ENCODE assay signal across 1 cellular context in the genomic region with DNA sequence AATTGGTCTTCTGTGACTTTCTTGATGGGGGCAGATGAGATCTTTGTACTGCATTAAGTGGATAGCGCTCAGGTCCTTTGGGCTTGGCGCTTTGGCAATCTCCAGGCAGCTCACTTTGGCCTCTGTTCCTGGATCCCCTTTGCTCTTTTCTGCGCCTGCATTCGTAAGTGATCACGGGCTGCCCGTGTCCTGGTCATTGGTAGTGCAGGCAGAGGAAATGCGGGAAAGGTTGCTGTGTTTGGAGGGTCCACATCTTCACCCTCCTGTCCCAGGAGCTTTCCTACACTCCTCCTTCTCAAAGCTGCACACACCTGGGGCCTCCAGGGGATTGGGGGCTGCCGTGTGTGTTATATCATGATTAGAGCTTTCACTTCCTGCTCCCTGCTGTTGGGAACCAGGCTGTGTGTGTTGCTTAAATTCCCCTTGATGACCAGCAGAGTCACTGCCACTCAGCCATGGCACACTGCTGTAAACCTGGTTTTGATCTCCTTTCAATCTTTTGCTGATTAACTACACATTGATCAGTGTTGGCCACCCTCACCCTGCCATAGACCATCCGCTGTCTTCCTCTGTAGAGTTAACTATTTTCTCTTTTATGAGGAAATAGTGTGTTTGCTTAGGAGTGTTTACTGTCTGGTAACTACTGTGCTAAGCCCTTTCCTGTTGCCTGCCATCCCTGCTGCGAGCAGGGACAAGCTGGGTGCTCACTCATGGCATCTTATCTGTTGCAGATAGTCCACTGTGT.
TF ChIP-seq lines count a peak whose summit lies in the region.

No MANE protein-coding gene starts in this region.

TF ChIP-seq in HepG2, 621 proteins besides CTCF, POLR2A, EP300 and RAD21 (continues in another document):
- TF ChIP-seq ZNF431 (CRISPR knock-in tag; IDR thresholded peaks at IDR 0.05; ENCODE audit: borderline replicate concordance, low read depth) (0 out of 2 replicates have a peak, but pooled peaks have one; percentile 49), KAT2B (IDR thresholded peaks at IDR 0.05; ENCODE audit: borderline replicate concordance, low read depth, low read length) (no peak), ISL2 (CRISPR knock-in tag; IDR thresholded peaks at IDR 0.05) (peak; percentile 38; the same call in 1 of the 2 replicates), SKI (IDR thresholded peaks at IDR 0.05; ENCODE audit: partially characterized antibody) (peak; percentile 94), SIN3A (IDR thresholded peaks at IDR 0.05; ENCODE audit: borderline replicate concordance, low read depth, low read length) (peak; percentile 52; the same call in 1 of the 2 replicates), MAF1 (CRISPR knock-in tag; IDR thresholded peaks at IDR 0.05; ENCODE audit: borderline replicate concordance) (no peak), ATF7-NPFF (CRISPR knock-in tag; IDR thresholded peaks at IDR 0.05; ENCODE audit: low read depth) (no peak), HNRNPLL (IDR thresholded peaks at IDR 0.05; ENCODE audit: low read depth, low read length, poor library complexity, severe bottlenecking) (no peak), JUND (CRISPR knock-in tag; IDR thresholded peaks at IDR 0.05) (peak; percentile 39; the same call in 1 of the 2 replicates), KMT2A (CRISPR knock-in tag; IDR thresholded peaks at IDR 0.05) (0 out of 2 replicates have a peak, but pooled peaks have one; percentile 26), ZNF124 (CRISPR knock-in tag; IDR thresholded peaks at IDR 0.05) (0 out of 2 replicates have a peak, but pooled peaks have one; percentile 91), ATF7 (IDR thresholded peaks at IDR 0.05) (no peak), ATF7 (CRISPR knock-in tag; IDR thresholded peaks at IDR 0.05) (0 out of 2 replicates have a peak, but pooled peaks have one; percentile 37), SMC3 (IDR thresholded peaks at IDR 0.05; ENCODE audit: low read length) (peak; percentile 39), TCF7L2 (IDR thresholded peaks at IDR 0.05; ENCODE audit: low read depth, low read length) (no peak), MIXL1 (CRISPR knock-in tag; IDR thresholded peaks at IDR 0.05) (peak; percentile 85; the same call in 1 of the 2 replicates), ZNF253 (CRISPR knock-in tag; IDR thresholded peaks at IDR 0.05; ENCODE audit: borderline replicate concordance) (peak; percentile 78; the same call in 1 of the 2 replicates), ETV5 (CRISPR knock-in tag; IDR thresholded peaks at IDR 0.05; ENCODE audit: borderline replicate concordance) (peak; percentile 80), SMYD3 (CRISPR knock-in tag; IDR thresholded peaks at IDR 0.05) (peak; percentile 43; the same call in 1 of the 2 replicates), ZNF652 (CRISPR knock-in tag; IDR thresholded peaks at IDR 0.05; ENCODE audit: borderline replicate concordance, low read depth) (peak; percentile 95), TBX2 (CRISPR knock-in tag; IDR thresholded peaks at IDR 0.05; ENCODE audit: borderline replicate concordance) (peak; percentile 54; the same call in 1 of the 2 replicates), HMG20A (CRISPR knock-in tag; IDR thresholded peaks at IDR 0.05; ENCODE audit: borderline replicate concordance) (peak; percentile 74), ZNF737 (CRISPR knock-in tag; IDR thresholded peaks at IDR 0.05; ENCODE audit: borderline replicate concordance) (peak; percentile 25; the same call in 1 of the 2 replicates), FOSL2 (CRISPR knock-in tag; IDR thresholded peaks at IDR 0.05) (peak; percentile 61), RORA (CRISPR knock-in tag; IDR thresholded peaks at IDR 0.05) (no peak), FOXO1 (CRISPR knock-in tag; IDR thresholded peaks at IDR 0.05) (peak; percentile 88), FOSL1 (CRISPR knock-in tag; IDR thresholded peaks at IDR 0.05; ENCODE audit: borderline replicate concordance) (no peak), PITX1 (CRISPR knock-in tag; IDR thresholded peaks at IDR 0.05) (peak; percentile 51), ZGPAT (CRISPR knock-in tag; IDR thresholded peaks at IDR 0.05) (peak; percentile 74), SMARCC2 (IDR thresholded peaks at IDR 0.05) (no peak), ARID5B (CRISPR knock-in tag; IDR thresholded peaks at IDR 0.05) (peak; percentile 61), ELF1 (CRISPR knock-in tag; IDR thresholded peaks at IDR 0.05) (peak; percentile 33; the same call in 1 of the 2 replicates), FOXK1 (CRISPR knock-in tag; IDR thresholded peaks at IDR 0.05; ENCODE audit: borderline replicate concordance, low read depth) (peak; percentile 86; the same call in 1 of the 2 replicates), ZNF362 (CRISPR knock-in tag; IDR thresholded peaks at IDR 0.05; ENCODE audit: borderline replicate concordance) (no peak), ZFP90 (CRISPR knock-in tag; IDR thresholded peaks at IDR 0.05; ENCODE audit: borderline replicate concordance) (peak; percentile 62; the same call in 1 of the 2 replicates), CHD2 (IDR thresholded peaks at IDR 0.05; ENCODE audit: low read depth, low read length) (no peak), NFIC (IDR thresholded peaks at IDR 0.05; ENCODE audit: low read length) (no peak), ZNF337 (CRISPR knock-in tag; IDR thresholded peaks at IDR 0.05; ENCODE audit: borderline replicate concordance, low read depth) (peak; percentile 54; the same call in 1 of the 2 replicates), SNAPC2 (CRISPR knock-in tag; IDR thresholded peaks at IDR 0.05) (peak; percentile 71; the same call in 1 of the 2 replicates), REPIN1 (CRISPR knock-in tag; IDR thresholded peaks at IDR 0.05; ENCODE audit: borderline replicate concordance, low read depth) (peak; percentile 71), PAXIP1 (CRISPR knock-in tag; conservative IDR thresholded peaks at IDR 0.05) (peak; percentile 73), ZNF501 (CRISPR knock-in tag; IDR thresholded peaks at IDR 0.05) (peak; percentile 58; the same call in 1 of the 2 replicates), ZNF549 (CRISPR knock-in tag; IDR thresholded peaks at IDR 0.05) (no peak), REL (CRISPR knock-in tag; conservative IDR thresholded peaks at IDR 0.05) (0 out of 2 replicates have a peak, but pooled peaks have one; percentile 31), TARDBP (CRISPR knock-in tag; IDR thresholded peaks at IDR 0.05) (peak; percentile 68; the same call in 1 of the 2 replicates), AHR (CRISPR knock-in tag; IDR thresholded peaks at IDR 0.05) (peak; percentile 56; the same call in 1 of the 2 replicates), ZNF317 (CRISPR knock-in tag; IDR thresholded peaks at IDR 0.05) (0 out of 2 replicates have a peak, but pooled peaks have one; percentile 36), ZNF83 (CRISPR knock-in tag; IDR thresholded peaks at IDR 0.05; ENCODE audit: borderline replicate concordance) (no peak), MYC (CRISPR knock-in tag; IDR thresholded peaks at IDR 0.05; ENCODE audit: borderline replicate concordance) (0 out of 2 replicates have a peak, but pooled peaks have one; percentile 54), MXD4 (CRISPR knock-in tag; IDR thresholded peaks at IDR 0.05) (peak; percentile 60; the same call in 1 of the 2 replicates), MTF1 (CRISPR knock-in tag; IDR thresholded peaks at IDR 0.05) (no peak), TSC22D2 (CRISPR knock-in tag; IDR thresholded peaks at IDR 0.05; ENCODE audit: borderline replicate concordance) (0 out of 2 replicates have a peak, but pooled peaks have one; percentile 34), BORCS8-MEF2B (CRISPR knock-in tag; IDR thresholded peaks at IDR 0.05) (peak; percentile 69)
- TF ChIP-seq, protein P1, sequence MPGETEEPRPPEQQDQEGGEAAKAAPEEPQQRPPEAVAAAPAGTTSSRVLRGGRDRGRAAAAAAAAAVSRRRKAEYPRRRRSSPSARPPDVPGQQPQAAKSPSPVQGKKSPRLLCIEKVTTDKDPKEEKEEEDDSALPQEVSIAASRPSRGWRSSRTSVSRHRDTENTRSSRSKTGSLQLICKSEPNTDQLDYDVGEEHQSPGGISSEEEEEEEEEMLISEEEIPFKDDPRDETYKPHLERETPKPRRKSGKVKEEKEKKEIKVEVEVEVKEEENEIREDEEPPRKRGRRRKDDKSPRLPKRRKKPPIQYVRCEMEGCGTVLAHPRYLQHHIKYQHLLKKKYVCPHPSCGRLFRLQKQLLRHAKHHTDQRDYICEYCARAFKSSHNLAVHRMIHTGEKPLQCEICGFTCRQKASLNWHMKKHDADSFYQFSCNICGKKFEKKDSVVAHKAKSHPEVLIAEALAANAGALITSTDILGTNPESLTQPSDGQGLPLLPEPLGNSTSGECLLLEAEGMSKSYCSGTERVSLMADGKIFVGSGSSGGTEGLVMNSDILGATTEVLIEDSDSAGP (CRISPR knock-in tag; IDR thresholded peaks at IDR 0.05; ENCODE audit: borderline replicate concordance), result no peak
- TF ChIP-seq, protein P2, sequence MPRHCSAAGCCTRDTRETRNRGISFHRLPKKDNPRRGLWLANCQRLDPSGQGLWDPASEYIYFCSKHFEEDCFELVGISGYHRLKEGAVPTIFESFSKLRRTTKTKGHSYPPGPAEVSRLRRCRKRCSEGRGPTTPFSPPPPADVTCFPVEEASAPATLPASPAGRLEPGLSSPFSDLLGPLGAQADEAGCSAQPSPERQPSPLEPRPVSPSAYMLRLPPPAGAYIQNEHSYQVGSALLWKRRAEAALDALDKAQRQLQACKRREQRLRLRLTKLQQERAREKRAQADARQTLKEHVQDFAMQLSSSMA (CRISPR knock-in tag; IDR thresholded peaks at IDR 0.05), result 0 out of 2 replicates have a peak, but pooled peaks have one; percentile 69
- TF ChIP-seq, protein P3, sequence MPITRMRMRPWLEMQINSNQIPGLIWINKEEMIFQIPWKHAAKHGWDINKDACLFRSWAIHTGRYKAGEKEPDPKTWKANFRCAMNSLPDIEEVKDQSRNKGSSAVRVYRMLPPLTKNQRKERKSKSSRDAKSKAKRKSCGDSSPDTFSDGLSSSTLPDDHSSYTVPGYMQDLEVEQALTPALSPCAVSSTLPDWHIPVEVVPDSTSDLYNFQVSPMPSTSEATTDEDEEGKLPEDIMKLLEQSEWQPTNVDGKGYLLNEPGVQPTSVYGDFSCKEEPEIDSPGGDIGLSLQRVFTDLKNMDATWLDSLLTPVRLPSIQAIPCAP (CRISPR knock-in tag; IDR thresholded peaks at IDR 0.05; ENCODE audit: low read depth), result no peak
